Comparison of ENCODE assay signal across 20 cellular contexts in the genomic region with DNA sequence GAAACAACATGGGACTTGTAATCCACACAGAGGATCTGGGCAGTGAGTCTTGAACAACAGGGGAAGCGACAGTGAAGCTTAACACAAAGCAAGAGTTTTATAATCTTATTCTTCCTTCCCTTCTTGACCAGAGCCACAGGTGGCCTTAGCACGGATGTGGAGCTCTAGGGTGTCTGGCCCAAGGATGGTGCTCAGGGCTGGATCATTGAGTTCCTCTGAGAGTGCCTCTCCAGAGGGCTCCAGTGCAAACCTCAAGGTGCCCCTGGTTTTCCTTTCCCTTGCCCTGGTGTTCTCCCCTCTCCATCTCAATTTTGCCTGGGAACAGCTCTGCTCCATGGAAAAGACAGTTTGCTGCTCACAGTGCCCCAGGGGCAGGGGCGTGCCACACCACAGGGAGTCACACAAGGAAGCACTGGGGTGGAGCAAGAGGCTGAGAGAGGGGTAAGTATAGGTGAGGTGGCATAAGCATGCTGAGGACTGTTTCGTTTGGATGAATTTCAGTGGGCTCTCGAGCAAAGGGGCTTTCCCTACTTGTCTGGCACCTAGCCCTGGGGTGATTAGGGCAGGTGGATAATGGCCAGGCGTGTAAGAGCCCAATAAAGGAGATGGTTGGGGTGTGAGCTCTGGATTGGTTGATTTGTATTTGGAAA.
DNase-seq lines count a peak whose midpoint lies in the region; ATAC-seq and TF ChIP-seq lines count a peak whose summit lies in the region.
"Had no signal": no experiment of that assay in that cellular context is flagged by ENCODE, and none has a peak within 500 bp of the region (broad histone marks: within the 10 kb centered on the region; RNA-seq: fewer than 3 reads in every experiment).

No MANE protein-coding gene starts in this region.

- DNase-seq in activated CD8-positive, alpha-beta memory T cell treated with anti-CD3 and anti-CD28 coated beads, Interleukin-2, amount 50 U/mL, for 48 hours = peak; percentile 17
- no peak for DNase-seq in activated CD8-positive, alpha-beta memory T cell treated with anti-CD3 and anti-CD28 coated beads, Interleukin-2, amount 10 ng/mL, durations not matched to agents 7 days and 5 days
- DNase-seq in kidney tubule cell (ENCODE audit: low spot score) = peak; percentile 59
- DNase-seq in upper lobe of left lung = peak in 1 of 2 donors; percentile 87
- DNase-seq in COLO829 (ENCODE audit: low spot score) = no peak
- DNase-seq in kidney glomerular epithelial cell (lab: John Stamatoyannopoulos, UW) = no peak
- no peak for DNase-seq in right cardiac atrium
- DNase-seq: amniotic stem cell; effector CD8-positive, alpha-beta T cell; GF-D8; H7; MM.1S; naive B cell; NCI-H1694 treated with DMSO at 0.1 percent for 48 hours; posterior cingulate gyrus; Right ventricle myocardium superior; stimulated activated CD4-positive, alpha-beta T cell treated with anti-CD3 and anti-CD28 coated beads, Interleukin-2, amount 100 ng/mL, for 24 hours had no signal

- intact Hi-C loops in right cardiac atrium (cut with DNase I) = no loop called here

- TF ChIP-seq EP300 in upper lobe of left lung (IDR thresholded peaks at IDR 0.05) = peak in 1 of 4 donors; percentile 61

- 45 to 73% methylated on average over 6 of the region's 6 CpGs for WGBS in upper lobe of left lung, 2 donors
- 81% methylated on average over 6 of the region's 6 CpGs for WGBS in right cardiac atrium

- no peaks in the 10 kb centered on the region for H3K36me3 ChIP-seq in upper lobe of left lung

- H3K27me3 ChIP-seq in upper lobe of left lung (no peaks in the 10 kb centered on the region), right cardiac atrium (ENCODE audit: control insufficient read depth, insufficient read depth) (no peaks in the 10 kb centered on the region)

- H3K9me3 ChIP-seq in upper lobe of left lung (no peaks in the 10 kb centered on the region), right cardiac atrium (ENCODE audit: control insufficient read depth, low read length) (no peaks in the 10 kb centered on the region)

- ATAC-seq in activated CD8-positive, alpha-beta memory T cell treated with anti-CD3 and anti-CD28 coated beads, Interleukin-2, amount 10 ng/mL, durations not matched to agents 7 days and 5 days = no peak
- peak; percentile 66 to 89 for ATAC-seq in upper lobe of left lung (ENCODE audit: low FRiP score in 2 of 2)
- no peak for ATAC-seq in right cardiac atrium
- ATAC-seq: GM12878 had no signal

- no peaks in the 10 kb centered on the region for H3K9me3 Mint-ChIP-seq in activated CD8-positive, alpha-beta memory T cell treated with anti-CD3 and anti-CD28 coated beads, Interleukin-2, amount 10 ng/mL, durations not matched to agents 7 days and 5 days (ENCODE audit: low read depth)
- H3K9me3 Mint-ChIP-seq: naive B cell; stimulated activated naive CD8-positive, alpha-beta T cell treated with anti-CD3 and anti-CD28 coated beads, Interleukin-15, Interleukin-2, amounts not matched to agents 100 ng/mL and 50 ng/mL, for 24 hours had no signal

- CTCF ChIA-PET in activated CD8-positive, alpha-beta memory T cell treated with anti-CD3 and anti-CD28 coated beads, Interleukin-2, amount 10 ng/mL, durations not matched to agents 7 days and 5 days (lab: Charles Lee) = interaction anchor here (1.5 to 1.7 kb wide), 2 partner anchors 10 to 145 kb away, joined by 3 to 6 read pairs; no protein-coding TSS in a partner anchor

- H3K4me1 Mint-ChIP-seq in activated CD8-positive, alpha-beta memory T cell treated with anti-CD3 and anti-CD28 coated beads, Interleukin-2, amount 10 ng/mL, durations not matched to agents 7 days and 5 days = no peaks in the 10 kb centered on the region

- peaks cover 4% of the 10 kb centered on the region for H3K27me3 Mint-ChIP-seq in activated CD8-positive, alpha-beta memory T cell treated with anti-CD3 and anti-CD28 coated beads, Interleukin-2, amount 10 ng/mL, durations not matched to agents 7 days and 5 days
- H3K27me3 Mint-ChIP-seq: naive B cell; stimulated activated naive CD8-positive, alpha-beta T cell treated with anti-CD3 and anti-CD28 coated beads, Interleukin-15, Interleukin-2, amounts not matched to agents 100 ng/mL and 50 ng/mL, for 24 hours had no signal

- no peaks in the 10 kb centered on the region for H3K36me3 Mint-ChIP-seq in activated CD8-positive, alpha-beta memory T cell treated with anti-CD3 and anti-CD28 coated beads, Interleukin-2, amount 10 ng/mL, durations not matched to agents 7 days and 5 days
- H3K36me3 Mint-ChIP-seq: naive B cell had no signal

- H3K4me3 Mint-ChIP-seq in activated CD8-positive, alpha-beta memory T cell treated with anti-CD3 and anti-CD28 coated beads, Interleukin-2, amount 10 ng/mL, durations not matched to agents 7 days and 5 days = no peak overlapping the region
- H3K4me3 Mint-ChIP-seq: naive B cell; stimulated activated naive CD8-positive, alpha-beta T cell treated with anti-CD3 and anti-CD28 coated beads, Interleukin-15, Interleukin-2, amounts not matched to agents 100 ng/mL and 50 ng/mL, for 24 hours had no signal

- H3K4me3 ChIP-seq in upper lobe of left lung (no peak overlapping the region), right cardiac atrium (ENCODE audit: low read length) (no peak overlapping the region)
- H3K4me3 ChIP-seq: GM12878 had no signal

- peak in 1 of 4 donors; percentile 30 for TF ChIP-seq POLR2A in upper lobe of left lung (IDR thresholded peaks at IDR 0.05)

- peak overlapping the region; percentile 71 for H3K27ac ChIP-seq in VCaP
- H3K27ac ChIP-seq in upper lobe of left lung = peak overlapping the region in 1 of 4 donors; percentile 20
- no peak overlapping the region for H3K27ac ChIP-seq in right cardiac atrium (ENCODE audit: low read length)

- H3K4me1 ChIP-seq in upper lobe of left lung (peaks cover 0 to 19% (median 2%) of the 10 kb centered on the region in 4 donors), right cardiac atrium (ENCODE audit: control insufficient read depth, insufficient read depth, low read length) (no peaks in the 10 kb centered on the region)

- no peak overlapping the region for H3K27ac Mint-ChIP-seq in activated CD8-positive, alpha-beta memory T cell treated with anti-CD3 and anti-CD28 coated beads, Interleukin-2, amount 10 ng/mL, durations not matched to agents 7 days and 5 days
- H3K27ac Mint-ChIP-seq: stimulated activated naive CD8-positive, alpha-beta T cell treated with anti-CD3 and anti-CD28 coated beads, Interleukin-15, Interleukin-2, amounts not matched to agents 100 ng/mL and 50 ng/mL, for 24 hours had no signal

- no peak for TF ChIP-seq CTCF in VCaP (conservative IDR thresholded peaks at IDR 0.05)
- TF ChIP-seq CTCF in upper lobe of left lung (IDR thresholded peaks at IDR 0.05) = no peak

Comparison
In these comparisons a context has a peak if more than half of its experiments do, and no peak if none do; other contexts are left out.
1. DNase-seq: peak in activated CD8-positive, alpha-beta memory T cell treated with anti-CD3 and anti-CD28 coated beads, Interleukin-2, amount 50 U/mL, for 48 hours (single experiment) and kidney tubule cell (single experiment); none in activated CD8-positive, alpha-beta memory T cell treated with anti-CD3 and anti-CD28 coated beads, Interleukin-2, amount 10 ng/mL, durations not matched to agents 7 days and 5 days (single experiment), COLO829 (single experiment), kidney glomerular epithelial cell (single experiment) and right cardiac atrium (0 of 3).
2. ATAC-seq: peak in upper lobe of left lung (2 of 2); none in activated CD8-positive, alpha-beta memory T cell treated with anti-CD3 and anti-CD28 coated beads, Interleukin-2, amount 10 ng/mL, durations not matched to agents 7 days and 5 days (single experiment) and right cardiac atrium (0 of 2).